In genomic region chr4:126897038-126897437, GRCh38 we compare ENCODE assay signal across 19 cellular contexts.
DNase-seq lines count a peak whose midpoint lies in the region; ATAC-seq and TF ChIP-seq lines count a peak whose summit lies in the region.
"Had no signal": no experiment of that assay in that cellular context is flagged by ENCODE, and none has a peak within 500 bp of the region (broad histone marks: within the 10 kb centered on the region; RNA-seq: fewer than 3 reads in every experiment).

No MANE protein-coding gene starts in this region.

- H3K56ac ChIP-seq in IMR-90 (ENCODE audit: extremely low read depth, insufficient read depth, low read length) = no peak overlapping the region

- TF ChIP-seq RAD21 in IMR-90 (IDR thresholded peaks at IDR 0.05; ENCODE audit: low read length) = no peak

- peak overlapping the region; percentile 8; the same call in 1 of the 2 replicates for H2BK20ac ChIP-seq in IMR-90 (ENCODE audit: low read depth, low read length)

- H3K4me3 ChIP-seq in IMR-90 (ENCODE audit: insufficient read depth, low read depth, low read length) = no peak overlapping the region
- peak overlapping the region; percentile 28 for H3K4me3 ChIP-seq in endodermal cell (ENCODE audit: low read length)
- no peak overlapping the region for H3K4me3 ChIP-seq in vagina
- no peak overlapping the region for H3K4me3 ChIP-seq in ascending aorta
- H3K4me3 ChIP-seq: A549; BLaER1 treated with 17β-estradiol and CSF1 and Interleukin-3, amounts not matched to agents 10 nM and 100 nM had no signal

- H3K36me3 Mint-ChIP-seq in endodermal cell (ENCODE audit: low read depth) = peaks cover 6% of the 10 kb centered on the region
- H3K36me3 Mint-ChIP-seq: CD8-positive, alpha-beta T cell had no signal

- dilution Hi-C loops in IMR-90 (cut with HindIII; ENCODE audit: low sequenced_read_pairs, unreplicated experiment) = no loop called here

- in situ Hi-C loops in IMR-90 (cut with MboI; ENCODE audit: low sequenced_read_pairs) = no loop called here

- H2AFZ ChIP-seq in IMR-90 (replicated peaks; ENCODE audit: low read length, poor library complexity) = no peak overlapping the region

- H3K4me1 Mint-ChIP-seq in endodermal cell = no peaks in the 10 kb centered on the region
- H3K4me1 Mint-ChIP-seq: B cell had no signal

- no peak overlapping the region for H3K27ac Mint-ChIP-seq in endodermal cell
- H3K27ac Mint-ChIP-seq: B cell; CD4-positive, alpha-beta T cell; CD8-positive, alpha-beta T cell had no signal

- no peak overlapping the region for H3K23ac ChIP-seq in IMR-90 (ENCODE audit: low read depth, low read length)

- peaks cover 16% of the 10 kb centered on the region for H3K4me1 ChIP-seq in IMR-90 (ENCODE audit: control insufficient read depth, insufficient read depth, low read length)
- H3K4me1 ChIP-seq in endodermal cell (ENCODE audit: control insufficient read depth, insufficient read depth, low read length) = no peaks in the 10 kb centered on the region
- no peaks in the 10 kb centered on the region for H3K4me1 ChIP-seq in vagina
- H3K4me1 ChIP-seq in ascending aorta = peaks cover 0 to 6% of the 10 kb centered on the region in 2 donors
- H3K4me1 ChIP-seq: A549; BLaER1 treated with 17β-estradiol and CSF1 and Interleukin-3, amounts not matched to agents 10 nM and 100 nM; Caco-2 had no signal

- H3K27me3 ChIP-seq in IMR-90 (ENCODE audit: control insufficient read depth, insufficient read depth, low read length) (no peaks in the 10 kb centered on the region), endodermal cell (ENCODE audit: control insufficient read depth, insufficient read depth, low read length, poor library complexity, severe bottlenecking) (no peaks in the 10 kb centered on the region), vagina (no peaks in the 10 kb centered on the region), ascending aorta (no peaks in the 10 kb centered on the region)
- H3K27me3 ChIP-seq: BLaER1 treated with 17β-estradiol and CSF1 and Interleukin-3, amounts not matched to agents 10 nM and 100 nM had no signal

- ATAC-seq in IMR-90 (ENCODE audit: low read depth) = no peak
- ATAC-seq: A549; CD8-positive, alpha-beta T cell had no signal

- no peaks in the 10 kb centered on the region; the same call in 1 of the 2 replicates for H3K9me1 ChIP-seq in IMR-90 (ENCODE audit: insufficient read depth, low read length)

- DNase-seq in DMS53 (lab: John Stamatoyannopoulos, UW) = peak; percentile 2
- DNase-seq in DMS53 treated with DMSO at 0.1 percent for 48 hours (lab: John Stamatoyannopoulos, UW; ENCODE audit: unreplicated experiment) = no peak
- no peak for DNase-seq in IMR-90
- no peak for DNase-seq in endodermal cell
- DNase-seq in vagina (ENCODE audit: extremely low spot score in 2 of 2) = no peak
- DNase-seq in NCI-H748 treated with DMSO at 0.1 percent for 48 hours (lab: John Stamatoyannopoulos, UW) = no peak
- DNase-seq in ascending aorta (ENCODE audit: low spot score in 2 of 2) = no peak
- DNase-seq: AML-193; Caco-2; Calu3; CD4-positive, alpha-beta T cell; CD8-positive, alpha-beta T cell; DMS79 treated with DMSO at 0.1 percent for 48 hours; GF-D8 had no signal

- POLR2A ChIA-PET in IMR-90 (lab: Charles Lee; ENCODE audit: unreplicated experiment) = no interaction called here

- no peaks in the 10 kb centered on the region for H3K79me1 ChIP-seq in IMR-90 (ENCODE audit: low read depth in 1 of 2, low read length in 2 of 2)

- CTCF ChIA-PET in IMR-90 (lab: Yijun Ruan, JAX) = no interaction called here

- H3K27ac ChIP-seq in IMR-90 (ENCODE audit: insufficient read depth, low read length) = no peak overlapping the region
- no peak overlapping the region for H3K27ac ChIP-seq in endodermal cell (ENCODE audit: low read depth, low read length)
- H3K27ac ChIP-seq in vagina = no peak overlapping the region
- H3K27ac ChIP-seq in ascending aorta = peak overlapping the region in 1 of 2 donors; percentile 18
- H3K27ac ChIP-seq: 22Rv1; A549; BLaER1 treated with 17β-estradiol and CSF1 and Interleukin-3, amounts not matched to agents 10 nM and 100 nM; C4-2B had no signal

- no peak overlapping the region for H3K18ac ChIP-seq in IMR-90 (ENCODE audit: low read depth, low read length)

- H2BK120ac ChIP-seq in IMR-90 (ENCODE audit: low read depth, low read length) = peak overlapping the region; percentile 92

- intact Hi-C loops in IMR-90 (cut with micrococcal nuclease) (loop anchor here (10.0 kb wide), 1 partner anchor 508 kb away; no protein-coding TSS in a partner anchor), vagina (cut with DNase I) (no loop called here), ascending aorta (cut with DNase I) (loop anchor here (5.0 to 10.0 kb wide), 2 partner anchors 60 to 592 kb away; no protein-coding TSS in a partner anchor)

- no peaks in the 10 kb centered on the region for H4K20me1 ChIP-seq in IMR-90 (ENCODE audit: insufficient read depth, low read length)
- H4K20me1 ChIP-seq: BLaER1 treated with 17β-estradiol and CSF1 and Interleukin-3, amounts not matched to agents 10 nM and 100 nM had no signal

- H3K4ac ChIP-seq in IMR-90 (ENCODE audit: low read depth, low read length) = peak overlapping the region; percentile 60; the same call in 1 of the 2 replicates

- H3K9me3 ChIP-seq in IMR-90 (ENCODE audit: control insufficient read depth, insufficient read depth, low read length) (no peaks in the 10 kb centered on the region), endodermal cell (ENCODE audit: control insufficient read depth, low read length) (peaks cover 28% of the 10 kb centered on the region), vagina (no peaks in the 10 kb centered on the region), ascending aorta (no peaks in the 10 kb centered on the region)
- H3K9me3 ChIP-seq: A549, Caco-2 had no signal

- H3K4me2 ChIP-seq in IMR-90 (ENCODE audit: low read depth, low read length) = no peak overlapping the region
- H3K4me2 ChIP-seq: A549; BLaER1 treated with 17β-estradiol and CSF1 and Interleukin-3, amounts not matched to agents 10 nM and 100 nM had no signal

- BruUV-seq in IMR-90 (replicated peaks; lab: Mats Ljungman, UMichigan) = no TSS peak

- peak overlapping the region; percentile 38 for H4K91ac ChIP-seq in IMR-90 (ENCODE audit: insufficient read depth, low read depth, low read length)

- TF ChIP-seq POLR2A in IMR-90 (IDR thresholded peaks at IDR 0.05; ENCODE audit: low read depth, low read length) (no peak), vagina (IDR thresholded peaks at IDR 0.05) (no peak)

- H2AK5ac ChIP-seq in IMR-90 (ENCODE audit: low read depth, low read length) = peak overlapping the region; percentile 75

- H2AK9ac ChIP-seq in IMR-90 (replicated peaks; ENCODE audit: low read depth, low read length, poor library complexity) = no peak overlapping the region

- no peaks in the 10 kb centered on the region for H3K36me3 ChIP-seq in IMR-90 (ENCODE audit: control insufficient read depth, insufficient read depth, low read length)
- no peaks in the 10 kb centered on the region for H3K36me3 ChIP-seq in endodermal cell (ENCODE audit: control insufficient read depth, insufficient read depth, low read length)
- H3K36me3 ChIP-seq in vagina = no peaks in the 10 kb centered on the region
- H3K36me3 ChIP-seq in ascending aorta = no peaks in the 10 kb centered on the region
- H3K36me3 ChIP-seq: BLaER1 treated with 17β-estradiol and CSF1 and Interleukin-3, amounts not matched to agents 10 nM and 100 nM had no signal

- H2BK15ac ChIP-seq in IMR-90 (ENCODE audit: low read depth, low read length) = peak overlapping the region; percentile 46; the same call in 1 of the 3 replicates

- no peak overlapping the region for H3K9ac ChIP-seq in IMR-90 (ENCODE audit: low read depth, low read length)
- no peak overlapping the region for H3K9ac ChIP-seq in endodermal cell (ENCODE audit: extremely low read depth, low read length, poor library complexity, severe bottlenecking)
- H3K9ac ChIP-seq: BLaER1 treated with 17β-estradiol and CSF1 and Interleukin-3, amounts not matched to agents 10 nM and 100 nM had no signal

- 100% methylated on average over 1 of the region's 3 CpGs; no CpG with 5 or more reads in 1 of the 2 experiments for WGBS in IMR-90 (ENCODE audit: extremely low coverage in 2 of 2, insufficient read length in 1 of 2), 2 experiments
- WGBS in endodermal cell (ENCODE audit: insufficient coverage in 1 of 2, insufficient read length in 1 of 2), 2 experiments = 92 to 100% methylated on average over 2 to 3 of the region's 3 CpGs

- H2BK5ac ChIP-seq in IMR-90 (ENCODE audit: low read depth, low read length, poor library complexity, severe bottlenecking) = no peak overlapping the region

- no peaks in the 10 kb centered on the region for H3K27me3 Mint-ChIP-seq in endodermal cell (ENCODE audit: insufficient read depth)
- H3K27me3 Mint-ChIP-seq: B cell; CD4-positive, alpha-beta T cell had no signal

- no peak overlapping the region for H4K8ac ChIP-seq in IMR-90 (ENCODE audit: low read depth in 2 of 2, low read length in 2 of 2)

- H3K9me3 Mint-ChIP-seq in endodermal cell = peaks cover 32% of the 10 kb centered on the region

- TF ChIP-seq CTCF in IMR-90 (conservative IDR thresholded peaks at IDR 0.05; ENCODE audit: low read depth, low read length) = no peak
- TF ChIP-seq CTCF in endodermal cell (conservative IDR thresholded peaks at IDR 0.05) = no peak
- no peak for TF ChIP-seq CTCF in vagina (IDR thresholded peaks at IDR 0.05)
- TF ChIP-seq CTCF in ascending aorta (IDR thresholded peaks at IDR 0.05) = no peak

- no peak overlapping the region for H3K14ac ChIP-seq in IMR-90 (replicated peaks; ENCODE audit: low read depth, low read length)

- H3K4me3 Mint-ChIP-seq in endodermal cell = no peak overlapping the region
- H3K4me3 Mint-ChIP-seq: B cell; CD4-positive, alpha-beta T cell; CD8-positive, alpha-beta T cell had no signal

- no peak overlapping the region; the same call in 1 of the 2 replicates for H4K5ac ChIP-seq in IMR-90 (ENCODE audit: low read depth, low read length)

TF ChIP-seq in IMR-90, 13 proteins besides CTCF, POLR2A, EP300 and RAD21 (continues in another document):
- TF ChIP-seq RFX5 (IDR thresholded peaks at IDR 0.05; ENCODE audit: low read depth, low read length) (no peak), MXI1 (IDR thresholded peaks at IDR 0.05; ENCODE audit: borderline replicate concordance, low read depth, low read length) (no peak), FOS (IDR thresholded peaks at IDR 0.05; ENCODE audit: low read depth, low read length) (no peak), RCOR1 (IDR thresholded peaks at IDR 0.05; ENCODE audit: insufficient replicate concordance, low read length) (no peak), CHD1 (IDR thresholded peaks at IDR 0.05; ENCODE audit: low read depth, low read length) (no peak), SMC3 (IDR thresholded peaks at IDR 0.05; ENCODE audit: low read depth, low read length) (no peak), BHLHE40 (IDR thresholded peaks at IDR 0.05; ENCODE audit: low read depth, low read length) (no peak), NFE2L2 (IDR thresholded peaks at IDR 0.05; ENCODE audit: low read depth, low read length) (no peak)
